Comparison of ENCODE assay signal across 8 cellular contexts in the genomic region with DNA sequence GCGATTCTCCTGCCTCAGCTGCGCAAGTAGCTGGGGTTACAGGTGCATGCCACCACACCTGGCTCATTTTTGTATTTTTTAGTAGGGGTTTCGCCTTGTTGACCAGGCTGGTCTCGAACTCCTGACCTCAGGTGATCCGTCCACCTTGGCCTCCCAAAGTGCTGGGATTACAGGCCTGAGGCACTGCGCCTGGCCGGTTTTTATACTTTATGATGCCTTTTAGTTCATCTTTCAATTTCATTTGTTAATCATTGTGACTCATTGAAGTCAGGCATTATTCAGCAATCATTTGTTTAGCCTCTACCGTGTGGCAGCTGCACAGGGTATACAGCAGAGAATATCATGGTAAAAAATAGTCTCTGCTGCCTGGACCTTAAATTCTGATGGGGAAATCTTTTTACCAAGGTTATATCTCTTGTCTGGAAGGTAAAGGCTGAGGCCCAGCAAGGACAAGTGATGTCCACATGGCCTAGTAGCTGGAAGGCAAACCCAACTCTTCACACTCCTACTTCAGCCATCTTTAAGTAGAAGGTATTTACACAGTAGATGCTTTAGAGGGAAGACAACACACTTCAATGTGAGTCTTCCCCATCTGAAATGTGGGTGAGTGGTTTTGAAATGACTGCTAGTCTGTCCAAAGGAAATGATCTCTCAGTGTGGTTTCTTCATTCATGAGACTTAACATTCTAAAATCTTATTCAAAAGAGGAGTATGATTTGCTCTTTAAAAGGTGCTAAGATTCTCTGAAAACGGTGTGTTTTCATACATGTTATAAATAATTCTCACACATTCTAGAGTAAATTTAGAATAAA. TPM values are rescaled to one million over a fixed set of nuclear protein-coding genes. Genes with fewer than 3 reads are reported as not detected.
A peak's percentile ranks its signal among the peaks of the same experiment; 100 is the strongest.
DNase-seq lines count a peak whose midpoint lies in the region; TF ChIP-seq lines count a peak whose summit lies in the region.

No MANE protein-coding gene starts in this region.

- H3K4me3 Mint-ChIP-seq in CD14-positive monocyte, result no peak overlapping the region
- H3K4me3 Mint-ChIP-seq in IgD-negative memory B cell, result peak overlapping the region in 3 of 4 donors; percentile 35 to 73 (median 71)

- H3K4me1 Mint-ChIP-seq in CD14-positive monocyte, result peaks cover 35% of the 10 kb centered on the region
- peaks cover 34 to 45% (median 36%) of the 10 kb centered on the region in 3 donors for H3K4me1 Mint-ChIP-seq in IgD-negative memory B cell

- no peak overlapping the region for H3K4me3 ChIP-seq in epithelial cell of esophagus (ENCODE audit: low read length)

- intact Hi-C loops in CD14-positive monocyte (cut with micrococcal nuclease), result no loop called here

- no peak for DNase-seq in CD14-positive monocyte (ENCODE audit: low spot score)
- peak; percentile 48 for DNase-seq in GM19238 (ENCODE audit: insufficient read length, low spot score)
- DNase-seq in epithelial cell of esophagus (ENCODE audit: low read depth), result peak; percentile 60
- no peak for DNase-seq in stimulated activated CD4-positive, alpha-beta T cell treated with anti-CD3 and anti-CD28 coated beads, Interleukin-4, amount 100 ng/mL, for 1 hour
- DNase-seq in NCI-H1694 (lab: John Stamatoyannopoulos, UW), result no peak
- DNase-seq in H4 (ENCODE audit: low spot score), result no peak
- DNase-seq in NCI-H1105 treated with DMSO at 0.1 percent for 48 hours (lab: John Stamatoyannopoulos, UW), result no peak

- H3K27ac Mint-ChIP-seq in CD14-positive monocyte (peak overlapping the region in 6 of 7 donors; percentile 31 to 66 (median 54)), IgD-negative memory B cell (peak overlapping the region in 2 of 3 donors; percentile 22 to 53)

- no peak for TF ChIP-seq CTCF in CD14-positive monocyte (IDR thresholded peaks at IDR 0.05)
- no peak for TF ChIP-seq CTCF in epithelial cell of esophagus (IDR thresholded peaks at IDR 0.05; ENCODE audit: insufficient read depth, low read depth, low read length, missing control alignments)

- peaks cover 2 to 3% of the 10 kb centered on the region in 2 donors for H3K36me3 Mint-ChIP-seq in CD14-positive monocyte
- H3K36me3 Mint-ChIP-seq in IgD-negative memory B cell, result no peaks in the 10 kb centered on the region

- peaks cover 0 to 2% (median 1%) of the 10 kb centered on the region in 3 donors for H3K27me3 Mint-ChIP-seq in CD14-positive monocyte (ENCODE audit: low read depth in 3 of 3)
- no peaks in the 10 kb centered on the region for H3K27me3 Mint-ChIP-seq in IgD-negative memory B cell

- H3K9me3 Mint-ChIP-seq in CD14-positive monocyte, result no peaks in the 10 kb centered on the region
- H3K9me3 Mint-ChIP-seq in IgD-negative memory B cell, result no peaks in the 10 kb centered on the region

RNA-seq across cellular contexts. Expression of gene PRPSAP2, which starts 2.4 kb away (rescaled TPM):
- polyA plus RNA-seq in CD14-positive monocyte, result 10 to 100 TPM; 17.1 to 20.5 TPM
- 37.7 TPM for polyA plus RNA-seq in IgD-negative memory B cell
- 48.3 and 56.7 TPM in 2 replicates for total RNA-seq in H4 (2014; rRNA removed; shearing (Covaris generic))

Comparison
In these comparisons a context has a peak if more than half of its experiments do, and no peak if none do; other contexts are left out.
1. DNase-seq: peak in GM19238 (single experiment) and epithelial cell of esophagus (single experiment); none in CD14-positive monocyte (single experiment), stimulated activated CD4-positive, alpha-beta T cell treated with anti-CD3 and anti-CD28 coated beads, Interleukin-4, amount 100 ng/mL, for 1 hour (single experiment), NCI-H1694 (single experiment), H4 (single experiment) and NCI-H1105 treated with DMSO at 0.1 percent for 48 hours (single experiment).
2. H3K4me3 Mint-ChIP-seq: peak in IgD-negative memory B cell (3 of 4); none in CD14-positive monocyte (0 of 2).